In the genomic region with DNA sequence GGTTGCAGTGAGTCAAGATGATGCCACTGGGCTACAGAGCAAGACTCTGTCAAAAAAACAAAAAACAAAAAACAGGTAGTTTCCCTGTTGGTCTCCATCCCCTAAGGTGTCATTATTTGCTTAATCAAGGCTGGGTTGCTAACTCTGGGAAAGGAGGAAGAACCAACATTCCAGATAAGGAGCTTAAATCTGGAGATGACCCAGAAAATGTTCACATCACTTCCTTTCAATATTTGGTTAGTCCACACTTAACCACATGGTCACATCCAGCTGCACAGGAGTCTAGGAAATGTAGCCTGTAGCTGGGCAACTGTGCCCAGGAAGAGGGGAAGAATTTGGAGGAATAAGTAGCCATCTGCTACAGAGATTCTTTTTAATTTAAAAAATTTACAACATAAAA, we compare ENCODE assay signal across 17 cellular contexts. TPM values are rescaled to one million over a fixed set of nuclear protein-coding genes. Genes with fewer than 3 reads are reported as not detected.
DNase-seq lines count a peak whose midpoint lies in the region; ATAC-seq and TF ChIP-seq lines count a peak whose summit lies in the region.
"Had no signal": no experiment of that assay in that cellular context is flagged by ENCODE, and none has a peak within 500 bp of the region (broad histone marks: within the 10 kb centered on the region; RNA-seq: fewer than 3 reads in every experiment).

No MANE protein-coding gene starts in this region.

- no peak overlapping the region for H4K8ac ChIP-seq in mesenchymal stem cell (ENCODE audit: low read length)

- no peak overlapping the region for H2BK12ac ChIP-seq in mesenchymal stem cell (ENCODE audit: low read length in 2 of 2)

- H3K36me3 ChIP-seq in Karpas-422 (ENCODE audit: insufficient read depth, low read length), result no peaks in the 10 kb centered on the region; the same call in 1 of the 2 replicates
- H3K36me3 ChIP-seq in mesenchymal stem cell (ENCODE audit: control insufficient read depth in 1 of 2, insufficient read depth in 2 of 2, low read depth in 1 of 2, low read length in 2 of 2), result no peaks in the 10 kb centered on the region
- H3K36me3 ChIP-seq: SJCRH30 had no signal

- no peak overlapping the region for H3K9ac ChIP-seq in Karpas-422 (ENCODE audit: low read length)
- no peak overlapping the region for H3K9ac ChIP-seq in mesenchymal stem cell (ENCODE audit: low read length)
- H3K9ac ChIP-seq: KMS-11 had no signal

- H3K23ac ChIP-seq in mesenchymal stem cell (ENCODE audit: low read length in 2 of 2), result no peak overlapping the region

- H4K91ac ChIP-seq in mesenchymal stem cell (ENCODE audit: low read length), result no peak overlapping the region

- H3K27me3 ChIP-seq in Karpas-422 (ENCODE audit: low read length), result no peaks in the 10 kb centered on the region
- no peaks in the 10 kb centered on the region for H3K27me3 ChIP-seq in mesenchymal stem cell (ENCODE audit: control insufficient read depth in 1 of 2, insufficient read depth in 1 of 2, low read length in 2 of 2)
- H3K27me3 ChIP-seq: SJCRH30 had no signal

- H3K79me1 ChIP-seq in mesenchymal stem cell (replicated peaks; ENCODE audit: low read length, poor library complexity, severe bottlenecking), result no peaks in the 10 kb centered on the region

- H3K4me1 ChIP-seq in Karpas-422 (ENCODE audit: low read length), result peaks cover 57% of the 10 kb centered on the region
- H3K4me1 ChIP-seq in mesenchymal stem cell (ENCODE audit: control insufficient read depth, insufficient read depth, low read depth, low read length), result no peaks in the 10 kb centered on the region
- H3K4me1 ChIP-seq: SJCRH30 had no signal

- no peaks in the 10 kb centered on the region for H4K20me1 ChIP-seq in Karpas-422 (ENCODE audit: insufficient read depth, low read depth, low read length)

- H3K9me3 ChIP-seq in Karpas-422 (ENCODE audit: low read length), result no peaks in the 10 kb centered on the region
- no peaks in the 10 kb centered on the region for H3K9me3 ChIP-seq in mesenchymal stem cell (ENCODE audit: control insufficient read depth, low read length)
- H3K9me3 ChIP-seq: SJCRH30 had no signal

- H2BK120ac ChIP-seq in mesenchymal stem cell (ENCODE audit: low read depth, low read length), result no peak overlapping the region

- peak; percentile 31 for DNase-seq in EH (ENCODE audit: low read depth)
- no peak for DNase-seq in Karpas-422
- peak; percentile 27 to 59 for DNase-seq in cardiac fibroblast (ENCODE audit: low read depth in 2 of 2)
- DNase-seq in mesenchymal stem cell, result no peak
- DNase-seq in islet precursor cell, result no peak
- no peak for DNase-seq in HUDEP-2 (lab: John Stamatoyannopoulos, UW; ENCODE audit: unreplicated experiment in 76 of 76)
- DNase-seq: CD8-positive, alpha-beta T cell; EL; NCI-H1092; NCI-H146; NCI-H526 treated with DMSO at 0.1 percent for 48 hours; OCI-M1; SJCRH30 had no signal

- H3K79me2 ChIP-seq in Karpas-422 (ENCODE audit: low read length), result no peaks in the 10 kb centered on the region

- no peak overlapping the region for H3K18ac ChIP-seq in mesenchymal stem cell (ENCODE audit: low read depth in 1 of 2, low read length in 2 of 2)

- no peaks in the 10 kb centered on the region for H3K9me2 ChIP-seq in Karpas-422 (replicated peaks; ENCODE audit: insufficient read depth, low read length)

- no peak for TF ChIP-seq CTCF in cardiac fibroblast (IDR thresholded peaks at IDR 0.05; ENCODE audit: low read depth, low read length)

- peak overlapping the region; percentile 77 for H2AK5ac ChIP-seq in mesenchymal stem cell (ENCODE audit: low read length, severe bottlenecking)

- no peak overlapping the region for H3K14ac ChIP-seq in mesenchymal stem cell (ENCODE audit: low read length in 2 of 2)

- H3K4ac ChIP-seq in mesenchymal stem cell (ENCODE audit: low read depth in 1 of 2, low read length in 2 of 2), result no peak overlapping the region

- peak overlapping the region; percentile 78 for H3K27ac ChIP-seq in Karpas-422 (ENCODE audit: low read length)
- no peak overlapping the region for H3K27ac ChIP-seq in mesenchymal stem cell (ENCODE audit: low read length, poor library complexity, severe bottlenecking)
- H3K27ac ChIP-seq: KMS-11, SJCRH30 had no signal

- H3K4me2 ChIP-seq in Karpas-422 (ENCODE audit: low read depth, low read length, poor library complexity, severe bottlenecking), result no peak overlapping the region
- H3K4me2 ChIP-seq in mesenchymal stem cell (ENCODE audit: low read length, poor library complexity, severe bottlenecking), result no peak overlapping the region
- H3K4me2 ChIP-seq: GM23338, KMS-11 had no signal

- no peak for ATAC-seq in HG03432 (IDR thresholded peaks at IDR 0.05; ENCODE audit: unreplicated experiment)
- ATAC-seq: CD8-positive, alpha-beta T cell; GM23338; HepG2 had no signal

- no peak overlapping the region for H3K4me3 ChIP-seq in Karpas-422 (ENCODE audit: low read length)
- no peak overlapping the region for H3K4me3 ChIP-seq in cardiac fibroblast (replicated peaks in 1 of 2; ENCODE audit: low read depth in 2 of 2, low read length in 2 of 2)
- no peak overlapping the region for H3K4me3 ChIP-seq in mesenchymal stem cell (ENCODE audit: insufficient read depth in 1 of 2, low read depth in 1 of 2, low read length in 2 of 2)
- H3K4me3 ChIP-seq: GM23338, SJCRH30 had no signal

- H2BK15ac ChIP-seq in mesenchymal stem cell (ENCODE audit: low read depth, poor library complexity, severe bottlenecking), result no peak overlapping the region

- no peak overlapping the region for H2AFZ ChIP-seq in Karpas-422 (ENCODE audit: low read length)
- no peak overlapping the region for H2AFZ ChIP-seq in mesenchymal stem cell (ENCODE audit: low read depth, low read length)
- H2AFZ ChIP-seq: GM23338 had no signal

- H2BK5ac ChIP-seq in mesenchymal stem cell (ENCODE audit: low read depth, low read length, poor library complexity, severe bottlenecking), result no peak overlapping the region

RNA-seq across cellular contexts. Expression of gene MEGF9, which starts 25.9 kb away (rescaled TPM):
- total RNA-seq in Karpas-422 (2014; rRNA removed; shearing (Covaris generic); ENCODE audit: low replicate concordance), result 55.4 and 86.6 TPM in 2 replicates
- 8.8 TPM for polyA plus RNA-seq in mesenchymal stem cell (2013, experiment 1 of 2)
- 9.1 TPM for polyA plus RNA-seq in mesenchymal stem cell (2013, experiment 2 of 2)

RNA-seq across cellular contexts. Expression of gene FBXW2, which starts 53.1 kb away (rescaled TPM):
- total RNA-seq in Karpas-422 (2014; rRNA removed; shearing (Covaris generic); ENCODE audit: low replicate concordance), result 40.8 and 42.0 TPM in 2 replicates
- polyA plus RNA-seq in mesenchymal stem cell (2013, experiment 1 of 2), result 32.7 TPM
- polyA plus RNA-seq in mesenchymal stem cell (2013, experiment 2 of 2), result 31.5 TPM

Comparison
In these comparisons a context has a peak if more than half of its experiments do, and no peak if none do; other contexts are left out.
1. DNase-seq: peak in EH (single experiment) and cardiac fibroblast (2 of 2); none in Karpas-422 (single experiment), mesenchymal stem cell (single experiment), islet precursor cell (single experiment) and HUDEP-2 (0 of 76).